In genomic region chr13:35984287-35984686, GRCh38 we compare ENCODE assay signal across 1 cellular context.
TF ChIP-seq lines count a peak whose summit lies in the region.

No MANE protein-coding gene starts in this region.

TF ChIP-seq in WTC11, 78 proteins besides CTCF, POLR2A, EP300 and RAD21 (continued from another document):
- TF ChIP-seq ZBTB43 (CRISPR knock-in tag; IDR thresholded peaks at IDR 0.05) (no peak), ZNF532 (CRISPR knock-in tag; IDR thresholded peaks at IDR 0.05; ENCODE audit: borderline replicate concordance) (no peak), ZBTB21 (CRISPR knock-in tag; IDR thresholded peaks at IDR 0.05; ENCODE audit: borderline replicate concordance) (no peak), HMGA2 (CRISPR knock-in tag; IDR thresholded peaks at IDR 0.05) (no peak), EMX1 (CRISPR knock-in tag; IDR thresholded peaks at IDR 0.05) (no peak), ATF1 (CRISPR knock-in tag; IDR thresholded peaks at IDR 0.05) (no peak), KAT7 (CRISPR knock-in tag; IDR thresholded peaks at IDR 0.05; ENCODE audit: borderline replicate concordance) (no peak)
- TF ChIP-seq, protein P1, sequence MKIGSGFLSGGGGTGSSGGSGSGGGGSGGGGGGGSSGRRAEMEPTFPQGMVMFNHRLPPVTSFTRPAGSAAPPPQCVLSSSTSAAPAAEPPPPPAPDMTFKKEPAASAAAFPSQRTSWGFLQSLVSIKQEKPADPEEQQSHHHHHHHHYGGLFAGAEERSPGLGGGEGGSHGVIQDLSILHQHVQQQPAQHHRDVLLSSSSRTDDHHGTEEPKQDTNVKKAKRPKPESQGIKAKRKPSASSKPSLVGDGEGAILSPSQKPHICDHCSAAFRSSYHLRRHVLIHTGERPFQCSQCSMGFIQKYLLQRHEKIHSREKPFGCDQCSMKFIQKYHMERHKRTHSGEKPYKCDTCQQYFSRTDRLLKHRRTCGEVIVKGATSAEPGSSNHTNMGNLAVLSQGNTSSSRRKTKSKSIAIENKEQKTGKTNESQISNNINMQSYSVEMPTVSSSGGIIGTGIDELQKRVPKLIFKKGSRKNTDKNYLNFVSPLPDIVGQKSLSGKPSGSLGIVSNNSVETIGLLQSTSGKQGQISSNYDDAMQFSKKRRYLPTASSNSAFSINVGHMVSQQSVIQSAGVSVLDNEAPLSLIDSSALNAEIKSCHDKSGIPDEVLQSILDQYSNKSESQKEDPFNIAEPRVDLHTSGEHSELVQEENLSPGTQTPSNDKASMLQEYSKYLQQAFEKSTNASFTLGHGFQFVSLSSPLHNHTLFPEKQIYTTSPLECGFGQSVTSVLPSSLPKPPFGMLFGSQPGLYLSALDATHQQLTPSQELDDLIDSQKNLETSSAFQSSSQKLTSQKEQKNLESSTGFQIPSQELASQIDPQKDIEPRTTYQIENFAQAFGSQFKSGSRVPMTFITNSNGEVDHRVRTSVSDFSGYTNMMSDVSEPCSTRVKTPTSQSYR (CRISPR knock-in tag; IDR thresholded peaks at IDR 0.05): no peak
- TF ChIP-seq, protein P2, sequence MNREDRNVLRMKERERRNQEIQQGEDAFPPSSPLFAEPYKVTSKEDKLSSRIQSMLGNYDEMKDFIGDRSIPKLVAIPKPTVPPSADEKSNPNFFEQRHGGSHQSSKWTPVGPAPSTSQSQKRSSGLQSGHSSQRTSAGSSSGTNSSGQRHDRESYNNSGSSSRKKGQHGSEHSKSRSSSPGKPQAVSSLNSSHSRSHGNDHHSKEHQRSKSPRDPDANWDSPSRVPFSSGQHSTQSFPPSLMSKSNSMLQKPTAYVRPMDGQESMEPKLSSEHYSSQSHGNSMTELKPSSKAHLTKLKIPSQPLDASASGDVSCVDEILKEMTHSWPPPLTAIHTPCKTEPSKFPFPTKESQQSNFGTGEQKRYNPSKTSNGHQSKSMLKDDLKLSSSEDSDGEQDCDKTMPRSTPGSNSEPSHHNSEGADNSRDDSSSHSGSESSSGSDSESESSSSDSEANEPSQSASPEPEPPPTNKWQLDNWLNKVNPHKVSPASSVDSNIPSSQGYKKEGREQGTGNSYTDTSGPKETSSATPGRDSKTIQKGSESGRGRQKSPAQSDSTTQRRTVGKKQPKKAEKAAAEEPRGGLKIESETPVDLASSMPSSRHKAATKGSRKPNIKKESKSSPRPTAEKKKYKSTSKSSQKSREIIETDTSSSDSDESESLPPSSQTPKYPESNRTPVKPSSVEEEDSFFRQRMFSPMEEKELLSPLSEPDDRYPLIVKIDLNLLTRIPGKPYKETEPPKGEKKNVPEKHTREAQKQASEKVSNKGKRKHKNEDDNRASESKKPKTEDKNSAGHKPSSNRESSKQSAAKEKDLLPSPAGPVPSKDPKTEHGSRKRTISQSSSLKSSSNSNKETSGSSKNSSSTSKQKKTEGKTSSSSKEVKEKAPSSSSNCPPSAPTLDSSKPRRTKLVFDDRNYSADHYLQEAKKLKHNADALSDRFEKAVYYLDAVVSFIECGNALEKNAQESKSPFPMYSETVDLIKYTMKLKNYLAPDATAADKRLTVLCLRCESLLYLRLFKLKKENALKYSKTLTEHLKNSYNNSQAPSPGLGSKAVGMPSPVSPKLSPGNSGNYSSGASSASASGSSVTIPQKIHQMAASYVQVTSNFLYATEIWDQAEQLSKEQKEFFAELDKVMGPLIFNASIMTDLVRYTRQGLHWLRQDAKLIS (CRISPR knock-in tag; IDR thresholded peaks at IDR 0.05; ENCODE audit: borderline replicate concordance): no peak
- TF ChIP-seq, protein P3, sequence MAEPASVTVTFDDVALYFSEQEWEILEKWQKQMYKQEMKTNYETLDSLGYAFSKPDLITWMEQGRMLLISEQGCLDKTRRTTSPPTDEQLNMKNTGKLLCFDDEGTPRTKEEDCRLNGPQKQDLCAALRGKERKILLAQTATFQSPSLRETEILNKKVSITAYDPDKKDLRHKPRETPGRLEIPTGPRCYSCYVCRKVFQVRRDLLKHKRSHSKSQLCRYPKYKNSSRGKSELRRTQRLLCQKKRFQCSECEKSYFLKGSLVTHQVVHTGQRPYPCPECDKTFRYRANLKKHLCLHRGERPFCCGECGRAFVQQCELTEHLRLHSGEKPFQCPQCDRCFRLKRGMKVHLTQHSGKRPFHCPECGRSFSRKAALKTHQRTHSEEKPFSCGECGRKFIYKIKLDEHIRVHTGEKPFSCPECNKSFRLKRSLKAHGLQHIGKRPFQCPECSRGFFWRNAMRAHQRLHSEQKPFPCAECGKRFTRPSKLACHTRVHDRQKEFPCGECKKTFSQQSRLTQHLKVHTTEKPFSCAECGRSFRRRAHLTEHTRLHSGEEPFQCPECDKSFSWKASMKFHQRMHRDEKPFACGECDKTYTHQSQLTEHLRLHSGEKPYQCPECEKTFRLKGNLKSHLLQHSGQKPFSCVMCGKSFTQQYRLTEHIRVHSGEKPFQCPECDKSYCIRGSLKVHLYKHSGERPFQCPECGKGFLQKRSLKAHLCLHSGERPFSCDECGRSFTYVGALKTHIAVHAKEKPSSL (CRISPR knock-in tag; conservative IDR thresholded peaks at IDR 0.05): no peak
